1 cellular context compared by ENCODE assay signal in the genomic region with DNA sequence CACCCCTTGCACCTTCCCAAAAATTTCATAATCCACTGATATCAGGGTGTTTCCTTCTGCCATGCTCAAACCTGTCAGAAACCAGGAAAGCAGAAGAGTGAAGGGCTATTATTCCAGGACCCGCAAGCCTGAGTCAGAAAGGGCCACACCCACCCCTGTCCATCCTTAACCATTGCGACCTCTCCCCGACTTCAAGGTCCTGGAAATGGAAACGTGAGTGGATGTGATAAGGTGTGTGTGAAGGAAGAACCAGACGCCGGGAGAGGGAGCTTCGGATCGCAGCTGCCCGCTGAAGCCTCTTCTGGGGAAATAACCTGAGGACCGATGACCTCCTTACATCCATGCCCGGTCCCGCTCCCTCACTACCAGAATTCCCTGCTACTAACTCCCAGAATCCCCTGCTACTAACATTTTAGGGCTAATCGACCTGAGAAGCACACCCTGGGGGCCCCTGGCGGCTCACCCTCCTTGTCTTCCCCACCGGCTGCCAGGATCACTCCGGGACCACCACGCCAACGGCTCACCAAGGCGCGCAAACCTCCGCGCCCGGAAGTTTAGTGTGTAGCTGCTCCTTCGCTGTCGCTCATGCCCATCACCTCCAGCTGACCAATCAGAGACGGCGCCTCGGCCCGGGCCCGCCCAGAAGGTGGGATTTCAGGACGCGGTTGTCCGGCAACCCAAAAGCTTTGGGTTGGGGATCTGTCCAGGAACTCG.
TF ChIP-seq lines count a peak whose summit lies in the region.

ACYP1 (minus strand) TSS at position 534 of the 714 bp plus-strand sequence; CDS start at position 63, 471 bp downstream.

TF ChIP-seq in HEK293, 187 proteins besides CTCF, POLR2A, EP300 and RAD21 (continued from another document and continues in another):
- TF ChIP-seq, protein P1, sequence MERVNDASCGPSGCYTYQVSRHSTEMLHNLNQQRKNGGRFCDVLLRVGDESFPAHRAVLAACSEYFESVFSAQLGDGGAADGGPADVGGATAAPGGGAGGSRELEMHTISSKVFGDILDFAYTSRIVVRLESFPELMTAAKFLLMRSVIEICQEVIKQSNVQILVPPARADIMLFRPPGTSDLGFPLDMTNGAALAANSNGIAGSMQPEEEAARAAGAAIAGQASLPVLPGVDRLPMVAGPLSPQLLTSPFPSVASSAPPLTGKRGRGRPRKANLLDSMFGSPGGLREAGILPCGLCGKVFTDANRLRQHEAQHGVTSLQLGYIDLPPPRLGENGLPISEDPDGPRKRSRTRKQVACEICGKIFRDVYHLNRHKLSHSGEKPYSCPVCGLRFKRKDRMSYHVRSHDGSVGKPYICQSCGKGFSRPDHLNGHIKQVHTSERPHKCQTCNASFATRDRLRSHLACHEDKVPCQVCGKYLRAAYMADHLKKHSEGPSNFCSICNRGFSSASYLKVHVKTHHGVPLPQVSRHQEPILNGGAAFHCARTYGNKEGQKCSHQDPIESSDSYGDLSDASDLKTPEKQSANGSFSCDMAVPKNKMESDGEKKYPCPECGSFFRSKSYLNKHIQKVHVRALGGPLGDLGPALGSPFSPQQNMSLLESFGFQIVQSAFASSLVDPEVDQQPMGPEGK (tag by site-specific recombination; IDR thresholded peaks at IDR 0.05) = peak; percentile 67
- no peak for TF ChIP-seq HOXC10 (CRISPR knock-in tag; IDR thresholded peaks at IDR 0.05)
- no peak for TF ChIP-seq ZNF18 (tag by site-specific recombination; IDR thresholded peaks at IDR 0.05)
- TF ChIP-seq MEIS1 (CRISPR knock-in tag; IDR thresholded peaks at IDR 0.05; ENCODE audit: borderline replicate concordance) = no peak
- TF ChIP-seq ZNF701 (tag by site-specific recombination; IDR thresholded peaks at IDR 0.05) = no peak
- no peak for TF ChIP-seq ZNF175 (tag by site-specific recombination; IDR thresholded peaks at IDR 0.05)
- TF ChIP-seq ZNF274 (IDR thresholded peaks at IDR 0.05; ENCODE audit: low read length) = no peak
- TF ChIP-seq ZNF274 (tag by site-specific recombination; IDR thresholded peaks at IDR 0.05; ENCODE audit: borderline replicate concordance) = no peak
- TF ChIP-seq ZIC2 (tag by site-specific recombination; IDR thresholded peaks at IDR 0.05) = peak; percentile 46
- TF ChIP-seq, protein P2, sequence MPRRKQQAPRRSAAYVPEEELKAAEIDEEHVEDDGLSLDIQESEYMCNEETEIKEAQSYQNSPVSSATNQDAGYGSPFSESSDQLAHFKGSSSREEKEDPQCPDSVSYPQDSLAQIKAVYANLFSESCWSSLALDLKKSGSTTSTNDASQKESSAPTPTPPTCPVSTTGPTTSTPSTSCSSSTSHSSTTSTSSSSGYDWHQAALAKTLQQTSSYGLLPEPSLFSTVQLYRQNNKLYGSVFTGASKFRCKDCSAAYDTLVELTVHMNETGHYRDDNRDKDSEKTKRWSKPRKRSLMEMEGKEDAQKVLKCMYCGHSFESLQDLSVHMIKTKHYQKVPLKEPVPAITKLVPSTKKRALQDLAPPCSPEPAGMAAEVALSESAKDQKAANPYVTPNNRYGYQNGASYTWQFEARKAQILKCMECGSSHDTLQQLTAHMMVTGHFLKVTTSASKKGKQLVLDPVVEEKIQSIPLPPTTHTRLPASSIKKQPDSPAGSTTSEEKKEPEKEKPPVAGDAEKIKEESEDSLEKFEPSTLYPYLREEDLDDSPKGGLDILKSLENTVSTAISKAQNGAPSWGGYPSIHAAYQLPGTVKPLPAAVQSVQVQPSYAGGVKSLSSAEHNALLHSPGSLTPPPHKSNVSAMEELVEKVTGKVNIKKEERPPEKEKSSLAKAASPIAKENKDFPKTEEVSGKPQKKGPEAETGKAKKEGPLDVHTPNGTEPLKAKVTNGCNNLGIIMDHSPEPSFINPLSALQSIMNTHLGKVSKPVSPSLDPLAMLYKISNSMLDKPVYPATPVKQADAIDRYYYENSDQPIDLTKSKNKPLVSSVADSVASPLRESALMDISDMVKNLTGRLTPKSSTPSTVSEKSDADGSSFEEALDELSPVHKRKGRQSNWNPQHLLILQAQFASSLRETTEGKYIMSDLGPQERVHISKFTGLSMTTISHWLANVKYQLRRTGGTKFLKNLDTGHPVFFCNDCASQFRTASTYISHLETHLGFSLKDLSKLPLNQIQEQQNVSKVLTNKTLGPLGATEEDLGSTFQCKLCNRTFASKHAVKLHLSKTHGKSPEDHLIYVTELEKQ (tag by site-specific recombination; IDR thresholded peaks at IDR 0.05; ENCODE audit: borderline replicate concordance) = no peak
- TF ChIP-seq, protein P3, sequence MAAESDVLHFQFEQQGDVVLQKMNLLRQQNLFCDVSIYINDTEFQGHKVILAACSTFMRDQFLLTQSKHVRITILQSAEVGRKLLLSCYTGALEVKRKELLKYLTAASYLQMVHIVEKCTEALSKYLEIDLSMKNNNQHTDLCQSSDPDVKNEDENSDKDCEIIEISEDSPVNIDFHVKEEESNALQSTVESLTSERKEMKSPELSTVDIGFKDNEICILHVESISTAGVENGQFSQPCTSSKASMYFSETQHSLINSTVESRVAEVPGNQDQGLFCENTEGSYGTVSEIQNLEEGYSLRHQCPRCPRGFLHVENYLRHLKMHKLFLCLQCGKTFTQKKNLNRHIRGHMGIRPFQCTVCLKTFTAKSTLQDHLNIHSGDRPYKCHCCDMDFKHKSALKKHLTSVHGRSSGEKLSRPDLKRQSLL (tag by site-specific recombination; IDR thresholded peaks at IDR 0.05) = no peak
- peak; percentile 72; the same call in 1 of the 2 replicates for TF ChIP-seq ELK4 (IDR thresholded peaks at IDR 0.05; ENCODE audit: borderline replicate concordance, low read depth, low read length)
- TF ChIP-seq ZNF768 (tag by site-specific recombination; IDR thresholded peaks at IDR 0.05) = no peak
- no peak for TF ChIP-seq ZNF626 (tag by site-specific recombination; IDR thresholded peaks at IDR 0.05)
- no peak for TF ChIP-seq ZBTB8A (tag by site-specific recombination; IDR thresholded peaks at IDR 0.05)
- TF ChIP-seq ZNF776 (tag by site-specific recombination; IDR thresholded peaks at IDR 0.05; ENCODE audit: borderline replicate concordance) = no peak
- no peak for TF ChIP-seq ZNF529 (tag by site-specific recombination; IDR thresholded peaks at IDR 0.05; ENCODE audit: insufficient replicate concordance)
- no peak for TF ChIP-seq ZNF514 (tag by site-specific recombination; IDR thresholded peaks at IDR 0.05)
- no peak for TF ChIP-seq ZFP3 (tag by site-specific recombination; IDR thresholded peaks at IDR 0.05; ENCODE audit: low read depth)
- TF ChIP-seq, protein P4, sequence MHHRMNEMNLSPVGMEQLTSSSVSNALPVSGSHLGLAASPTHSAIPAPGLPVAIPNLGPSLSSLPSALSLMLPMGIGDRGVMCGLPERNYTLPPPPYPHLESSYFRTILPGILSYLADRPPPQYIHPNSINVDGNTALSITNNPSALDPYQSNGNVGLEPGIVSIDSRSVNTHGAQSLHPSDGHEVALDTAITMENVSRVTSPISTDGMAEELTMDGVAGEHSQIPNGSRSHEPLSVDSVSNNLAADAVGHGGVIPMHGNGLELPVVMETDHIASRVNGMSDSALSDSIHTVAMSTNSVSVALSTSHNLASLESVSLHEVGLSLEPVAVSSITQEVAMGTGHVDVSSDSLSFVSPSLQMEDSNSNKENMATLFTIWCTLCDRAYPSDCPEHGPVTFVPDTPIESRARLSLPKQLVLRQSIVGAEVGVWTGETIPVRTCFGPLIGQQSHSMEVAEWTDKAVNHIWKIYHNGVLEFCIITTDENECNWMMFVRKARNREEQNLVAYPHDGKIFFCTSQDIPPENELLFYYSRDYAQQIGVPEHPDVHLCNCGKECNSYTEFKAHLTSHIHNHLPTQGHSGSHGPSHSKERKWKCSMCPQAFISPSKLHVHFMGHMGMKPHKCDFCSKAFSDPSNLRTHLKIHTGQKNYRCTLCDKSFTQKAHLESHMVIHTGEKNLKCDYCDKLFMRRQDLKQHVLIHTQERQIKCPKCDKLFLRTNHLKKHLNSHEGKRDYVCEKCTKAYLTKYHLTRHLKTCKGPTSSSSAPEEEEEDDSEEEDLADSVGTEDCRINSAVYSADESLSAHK (tag by site-specific recombination; IDR thresholded peaks at IDR 0.05) = no peak
- no peak for TF ChIP-seq ZBTB1 (tag by site-specific recombination; IDR thresholded peaks at IDR 0.05)
- peak; percentile 42; the same call in 1 of the 2 replicates for TF ChIP-seq SP7 (tag by site-specific recombination; IDR thresholded peaks at IDR 0.05)
- peak; percentile 95 for TF ChIP-seq ZNF76 (tag by site-specific recombination; IDR thresholded peaks at IDR 0.05; ENCODE audit: borderline replicate concordance, low read depth)
- no peak for TF ChIP-seq ZNF2 (tag by site-specific recombination; IDR thresholded peaks at IDR 0.05)
- TF ChIP-seq, protein P5, sequence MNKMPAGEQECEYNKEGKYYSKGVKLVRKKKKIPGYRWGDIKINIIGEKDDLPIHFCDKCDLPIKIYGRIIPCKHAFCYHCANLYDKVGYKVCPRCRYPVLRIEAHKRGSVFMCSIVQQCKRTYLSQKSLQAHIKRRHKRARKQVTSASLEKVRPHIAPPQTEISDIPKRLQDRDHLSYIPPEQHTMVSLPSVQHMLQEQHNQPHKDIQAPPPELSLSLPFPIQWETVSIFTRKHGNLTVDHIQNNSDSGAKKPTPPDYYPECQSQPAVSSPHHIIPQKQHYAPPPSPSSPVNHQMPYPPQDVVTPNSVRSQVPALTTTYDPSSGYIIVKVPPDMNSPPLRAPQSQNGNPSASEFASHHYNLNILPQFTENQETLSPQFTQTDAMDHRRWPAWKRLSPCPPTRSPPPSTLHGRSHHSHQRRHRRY (tag by site-specific recombination; IDR thresholded peaks at IDR 0.05) = no peak
- no peak for TF ChIP-seq ZNF548 (tag by site-specific recombination; IDR thresholded peaks at IDR 0.05)
- TF ChIP-seq ZNF248 (tag by site-specific recombination; IDR thresholded peaks at IDR 0.05) = no peak
- no peak for TF ChIP-seq TRIM28 (IDR thresholded peaks at IDR 0.05; ENCODE audit: borderline replicate concordance, low read length)
- TF ChIP-seq ZNF843 (tag by site-specific recombination; IDR thresholded peaks at IDR 0.05) = no peak
- TF ChIP-seq ZSCAN23 (tag by site-specific recombination; IDR thresholded peaks at IDR 0.05) = no peak
- TF ChIP-seq ZNF571 (tag by site-specific recombination; IDR thresholded peaks at IDR 0.05) = no peak
- TF ChIP-seq ZNF426 (tag by site-specific recombination; IDR thresholded peaks at IDR 0.05) = no peak
- no peak for TF ChIP-seq HOXA7 (CRISPR knock-in tag; IDR thresholded peaks at IDR 0.05; ENCODE audit: borderline replicate concordance)
- TF ChIP-seq, protein P6, sequence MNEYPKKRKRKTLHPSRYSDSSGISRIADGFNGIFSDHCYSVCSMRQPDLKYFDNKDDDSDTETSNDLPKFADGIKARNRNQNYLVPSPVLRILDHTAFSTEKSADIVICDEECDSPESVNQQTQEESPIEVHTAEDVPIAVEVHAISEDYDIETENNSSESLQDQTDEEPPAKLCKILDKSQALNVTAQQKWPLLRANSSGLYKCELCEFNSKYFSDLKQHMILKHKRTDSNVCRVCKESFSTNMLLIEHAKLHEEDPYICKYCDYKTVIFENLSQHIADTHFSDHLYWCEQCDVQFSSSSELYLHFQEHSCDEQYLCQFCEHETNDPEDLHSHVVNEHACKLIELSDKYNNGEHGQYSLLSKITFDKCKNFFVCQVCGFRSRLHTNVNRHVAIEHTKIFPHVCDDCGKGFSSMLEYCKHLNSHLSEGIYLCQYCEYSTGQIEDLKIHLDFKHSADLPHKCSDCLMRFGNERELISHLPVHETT (tag by site-specific recombination; IDR thresholded peaks at IDR 0.05) = no peak
- TF ChIP-seq GFI1B (tag by site-specific recombination; IDR thresholded peaks at IDR 0.05) = no peak
- TF ChIP-seq ZNF138 (tag by site-specific recombination; IDR thresholded peaks at IDR 0.05; ENCODE audit: borderline replicate concordance) = no peak
- TF ChIP-seq, protein P7, sequence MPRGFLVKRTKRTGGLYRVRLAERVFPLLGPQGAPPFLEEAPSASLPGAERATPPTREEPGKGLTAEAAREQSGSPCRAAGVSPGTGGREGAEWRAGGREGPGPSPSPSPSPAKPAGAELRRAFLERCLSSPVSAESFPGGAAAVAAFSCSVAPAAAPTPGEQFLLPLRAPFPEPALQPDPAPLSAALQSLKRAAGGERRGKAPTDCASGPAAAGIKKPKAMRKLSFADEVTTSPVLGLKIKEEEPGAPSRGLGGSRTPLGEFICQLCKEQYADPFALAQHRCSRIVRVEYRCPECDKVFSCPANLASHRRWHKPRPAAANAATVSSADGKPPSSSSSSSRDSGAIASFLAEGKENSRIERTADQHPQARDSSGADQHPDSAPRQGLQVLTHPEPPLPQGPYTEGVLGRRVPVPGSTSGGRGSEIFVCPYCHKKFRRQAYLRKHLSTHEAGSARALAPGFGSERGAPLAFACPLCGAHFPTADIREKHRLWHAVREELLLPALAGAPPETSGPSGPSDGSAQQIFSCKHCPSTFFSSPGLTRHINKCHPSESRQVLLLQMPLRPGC (tag by site-specific recombination; IDR thresholded peaks at IDR 0.05) = no peak
- TF ChIP-seq YY1 (tag by site-specific recombination; IDR thresholded peaks at IDR 0.05) = no peak
- no peak for TF ChIP-seq OVOL3 (tag by site-specific recombination; IDR thresholded peaks at IDR 0.05)
- 0 out of 2 replicates have a peak, but pooled peaks have one; percentile 25 for TF ChIP-seq ZEB2 (tag by site-specific recombination; IDR thresholded peaks at IDR 0.05)
- no peak for TF ChIP-seq ZNF155 (tag by site-specific recombination; IDR thresholded peaks at IDR 0.05)
